8 cellular contexts compared by ENCODE assay signal in the genomic region with DNA sequence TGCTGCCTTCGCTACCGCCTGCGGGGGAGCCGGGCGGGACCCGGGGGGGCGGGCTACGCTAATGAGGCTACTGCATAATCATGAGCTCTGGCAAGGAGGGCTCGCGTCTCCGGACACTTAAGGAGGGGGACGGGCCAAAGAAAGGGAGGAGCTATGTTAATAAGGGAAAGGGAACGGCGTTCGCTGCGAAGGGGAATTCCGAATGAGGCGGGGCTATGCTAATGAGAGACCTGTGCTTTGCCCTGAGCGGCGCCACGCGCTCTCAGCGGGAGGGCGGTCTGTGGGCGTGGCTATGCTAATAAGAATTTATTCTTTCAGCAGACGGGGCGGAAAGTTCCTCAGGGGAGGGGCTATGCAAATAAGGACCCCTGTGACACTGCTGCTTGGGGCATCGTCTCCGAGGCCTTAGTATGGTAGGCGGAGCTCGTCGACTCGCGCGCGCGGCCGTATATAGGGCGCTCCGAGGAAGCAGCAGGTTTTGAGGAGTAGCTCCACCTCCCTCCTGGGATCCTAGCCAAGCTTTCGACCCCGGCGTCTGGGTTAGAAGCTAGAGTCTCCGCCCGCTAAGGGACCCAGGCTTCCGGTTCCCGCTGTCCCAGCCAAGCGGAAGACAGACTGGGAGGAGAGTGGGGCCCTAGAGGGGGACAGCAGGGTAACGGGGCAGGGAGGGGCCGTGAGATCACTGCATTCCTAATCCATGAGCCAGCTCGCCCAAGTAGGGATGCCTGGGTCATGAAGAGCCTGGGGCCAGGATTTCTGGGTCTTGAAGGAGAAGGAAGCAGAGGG. TPM values are rescaled to one million over a fixed set of nuclear protein-coding genes. Genes with fewer than 3 reads are reported as not detected.
DNase-seq lines count a peak whose midpoint lies in the region; ATAC-seq and TF ChIP-seq lines count a peak whose summit lies in the region.

A gene (minus strand): TSS at position 31 of the 786 bp plus-strand sequence. CDS start 45 bp downstream, outside the sequence.

- peaks cover 13% of the 10 kb centered on the region for H3K36me3 Mint-ChIP-seq in T-helper 1 cell treated with Interleukin-12 subunit alpha and Interleukin-12 subunit beta and Interleukin-4 antibody, amounts not matched to agents 30 μg/mL and 1 μg/mL, for 36 hours (ENCODE audit: low read depth)
- H3K36me3 Mint-ChIP-seq in progenitor cell of endocrine pancreas (ENCODE audit: insufficient read depth) = peaks cover 1% of the 10 kb centered on the region

- ATAC-seq in HG02884 (IDR thresholded peaks at IDR 0.05; ENCODE audit: unreplicated experiment) = peak; percentile 52

- TF ChIP-seq CTCF in GM13977 (IDR thresholded peaks at IDR 0.05; ENCODE audit: extremely low read depth, insufficient read depth, missing control alignments) = no peak
- no peak for TF ChIP-seq CTCF in left ventricle myocardium inferior (IDR thresholded peaks at IDR 0.05; ENCODE audit: borderline replicate concordance)
- TF ChIP-seq CTCF in progenitor cell of endocrine pancreas (IDR thresholded peaks at IDR 0.05; ENCODE audit: unreplicated experiment) = no peak

- H3K4me3 ChIP-seq in left ventricle myocardium inferior = peak within 1 kb of the TSS; percentile 98

- H3K27ac ChIP-seq in angular gyrus (ENCODE audit: low read depth, low read length) (peak within 1 kb of the TSS; percentile 92), left ventricle myocardium inferior (replicated peaks) (peak within 1 kb of the TSS; percentile 100)

- H3K9me3 Mint-ChIP-seq in T-helper 1 cell treated with Interleukin-12 subunit alpha and Interleukin-12 subunit beta and Interleukin-4 antibody, amounts not matched to agents 30 μg/mL and 1 μg/mL, for 36 hours = no peaks in the 10 kb centered on the region
- no peaks in the 10 kb centered on the region for H3K9me3 Mint-ChIP-seq in progenitor cell of endocrine pancreas (ENCODE audit: low read depth)

- H3K9me3 ChIP-seq in left ventricle myocardium inferior (replicated peaks) = no peaks in the 10 kb centered on the region

- H3K4me1 ChIP-seq in left ventricle myocardium inferior = peaks cover 87% of the 10 kb centered on the region

- peak within 1 kb of the TSS; percentile 99 for H3K27ac Mint-ChIP-seq in T-helper 1 cell treated with Interleukin-12 subunit alpha and Interleukin-12 subunit beta and Interleukin-4 antibody, amounts not matched to agents 30 μg/mL and 1 μg/mL, for 36 hours
- peak within 1 kb of the TSS; percentile 100 for H3K27ac Mint-ChIP-seq in progenitor cell of endocrine pancreas

- intact Hi-C loops in left ventricle myocardium inferior (cut with micrococcal nuclease) = no loop called here

- H3K36me3 ChIP-seq in left ventricle myocardium inferior = peaks cover 18% of the 10 kb centered on the region

- DNase-seq in GM13977 (ENCODE audit: low spot score) = peak; percentile 99
- peak; percentile 100 for DNase-seq in NCI-H1694 (lab: John Stamatoyannopoulos, UW)
- peak; percentile 99 for DNase-seq in left ventricle myocardium inferior
- DNase-seq in progenitor cell of endocrine pancreas (ENCODE audit: low spot score, unreplicated experiment) = peak; percentile 98
- DNase-seq in ureter (ENCODE audit: low spot score) = peak; percentile 100

- H3K4me3 Mint-ChIP-seq in T-helper 1 cell treated with Interleukin-12 subunit alpha and Interleukin-12 subunit beta and Interleukin-4 antibody, amounts not matched to agents 30 μg/mL and 1 μg/mL, for 36 hours = peak within 1 kb of the TSS; percentile 98
- peak within 1 kb of the TSS; percentile 98 for H3K4me3 Mint-ChIP-seq in progenitor cell of endocrine pancreas (ENCODE audit: low read depth)

- H3K27me3 ChIP-seq in left ventricle myocardium inferior (ENCODE audit: low read depth) = no peaks in the 10 kb centered on the region

- H3K27me3 Mint-ChIP-seq in T-helper 1 cell treated with Interleukin-12 subunit alpha and Interleukin-12 subunit beta and Interleukin-4 antibody, amounts not matched to agents 30 μg/mL and 1 μg/mL, for 36 hours (ENCODE audit: low read depth) = no peaks in the 10 kb centered on the region
- peaks cover 30% of the 10 kb centered on the region for H3K27me3 Mint-ChIP-seq in progenitor cell of endocrine pancreas

- in situ Hi-C loops in GM13977 (cut with MboI; ENCODE audit: low pct_unique_long_range_greater_than_20kb, low sequenced_read_pairs, unreplicated experiment) = no loop called here

- H3K4me1 Mint-ChIP-seq in T-helper 1 cell treated with Interleukin-12 subunit alpha and Interleukin-12 subunit beta and Interleukin-4 antibody, amounts not matched to agents 30 μg/mL and 1 μg/mL, for 36 hours (ENCODE audit: low read depth) = peaks cover 48% of the 10 kb centered on the region
- H3K4me1 Mint-ChIP-seq in progenitor cell of endocrine pancreas (ENCODE audit: low read depth) = peaks cover 41% of the 10 kb centered on the region

RNA-seq across cellular contexts. Expression of the gene that starts here (rescaled TPM):
- total RNA-seq in left ventricle myocardium inferior (116 TPM), progenitor cell of endocrine pancreas (2.6 and 3.9 TPM in 2 replicates), ureter (59.1 TPM)

Comparison
In these comparisons a context has a peak if more than half of its experiments do, and no peak if none do; other contexts are left out.
1. Peak in every context shown above with its lines: DNase-seq, ATAC-seq, H3K4me3 ChIP-seq and H3K27ac ChIP-seq.
2. RNA of the gene that starts here (total RNA-seq): 116 TPM in left ventricle myocardium inferior (single experiment) and 59.1 TPM in ureter (single experiment); 2.6 to 3.9 TPM in progenitor cell of endocrine pancreas; every median in the first group is over 10 times any median in the second.